In genomic region chr10:27699778-27700177, GRCh38 we compare ENCODE assay signal across 17 cellular contexts. TPM values are rescaled to one million over a fixed set of nuclear protein-coding genes. Genes with fewer than 3 reads are reported as not detected.
"Had no signal": no experiment of that assay in that cellular context is flagged by ENCODE, and none has a peak within 500 bp of the region (broad histone marks: within the 10 kb centered on the region; RNA-seq: fewer than 3 reads in every experiment).

No MANE protein-coding gene starts in this region.

- DNase-seq: activated CD8-positive, alpha-beta memory T cell treated with anti-CD3 and anti-CD28 coated beads, Interleukin-2, amount 50 U/mL, for 4 hours; activated CD8-positive, alpha-beta T cell treated with anti-CD3 and anti-CD28 coated beads for 36 hours; dorsolateral prefrontal cortex; esophagus squamous epithelium; kidney glomerular epithelial cell; lower lobe of right lung; stimulated activated CD4-positive, alpha-beta T cell treated with anti-CD3 and anti-CD28 coated beads, Interleukin-15, amount 100 ng/mL, for 24 hours; stimulated activated CD4-positive, alpha-beta T cell treated with anti-CD3 and anti-CD28 coated beads, Interleukin-4, amount 100 ng/mL, for 24 hours; stimulated activated naive CD8-positive, alpha-beta T cell treated with anti-CD3 and anti-CD28 coated beads, Interleukin-15, amount 100 ng/mL, for 72 hours; T1000; testis had no signal

- H3K79me2 ChIP-seq: hepatocyte, parathyroid adenoma had no signal

- ATAC-seq: activated CD8-positive, alpha-beta T cell treated with anti-CD3 and anti-CD28 coated beads for 36 hours; gastroesophageal sphincter; lower lobe of right lung; stimulated activated naive CD8-positive, alpha-beta T cell treated with anti-CD3 and anti-CD28 coated beads, Interleukin-15, amount 100 ng/mL, for 72 hours had no signal

- H2AFZ ChIP-seq: hepatocyte, neural progenitor cell, parathyroid adenoma had no signal

- H3K4me3 ChIP-seq: dorsolateral prefrontal cortex, esophagus squamous epithelium, gastroesophageal sphincter, hepatocyte, lower lobe of right lung, neural progenitor cell, testis had no signal

- H3K27ac ChIP-seq: dorsolateral prefrontal cortex, esophagus squamous epithelium, hepatocyte, lower lobe of right lung, neural progenitor cell, parathyroid adenoma, VCaP had no signal

- H3K4me2 ChIP-seq: hepatocyte, neural progenitor cell had no signal

- H3K9ac ChIP-seq: neural progenitor cell, parathyroid adenoma had no signal

- H3K36me3 ChIP-seq: esophagus squamous epithelium, gastroesophageal sphincter, lower lobe of right lung, neural progenitor cell had no signal

- H3K27me3 ChIP-seq: esophagus squamous epithelium, gastroesophageal sphincter, hepatocyte, neural progenitor cell, testis had no signal

- H3K9me3 ChIP-seq: esophagus squamous epithelium, gastroesophageal sphincter, lower lobe of right lung, testis had no signal

- H3K4me1 ChIP-seq: lower lobe of right lung, parathyroid adenoma had no signal

RNA-seq across cellular contexts. Expression of gene MKX, which starts 45.8 kb away (rescaled TPM):
- total RNA-seq: mesothelial cell of epicardium had no signal
